In genomic region chr2:30037016-30037415, GRCh38 we compare ENCODE assay signal across 20 cellular contexts.
"Had no signal": no experiment of that assay in that cellular context is flagged by ENCODE, and none has a peak within 500 bp of the region (broad histone marks: within the 10 kb centered on the region; RNA-seq: fewer than 3 reads in every experiment).

No MANE protein-coding gene starts in this region.

- H3K4me3 Mint-ChIP-seq: activated B cell treated with CpG ODN at 0.5 μM for 24 hours; activated CD8-positive, alpha-beta T cell treated with anti-CD3 and anti-CD28 coated beads, Interleukin-2, amount 10 ng/mL, durations not matched to agents 7 days and 5 days; activated naive CD4-positive, alpha-beta T cell treated with anti-CD3 and anti-CD28 coated beads, Interleukin-2, amount 10 ng/mL, durations not matched to agents 7 days and 5 days; activated T-cell treated with anti-CD3 and anti-CD28 coated beads, Interleukin-2, amount 50 U/mL, for 24 hours; dendritic cell treated with granulocyte-macrophage colony-stimulating factor and Interleukin-4, amounts not matched to agents 40 ng/mL and 50 ng/mL, for 4 days; immature natural killer cell; naive thymus-derived CD8-positive, alpha-beta T cell; stimulated activated naive B cell treated with anti-CD40 and anti-IgM and Interleukin-4, amounts not matched to agents 10 μg/mL and 1 μg/mL and 100 μg/mL, for 72 hours had no signal

- H3K36me3 Mint-ChIP-seq: activated naive CD4-positive, alpha-beta T cell treated with anti-CD3 and anti-CD28 coated beads, Interleukin-2, amount 10 ng/mL, durations not matched to agents 7 days and 5 days; immature natural killer cell; naive thymus-derived CD8-positive, alpha-beta T cell; stimulated activated naive B cell treated with anti-CD40 and anti-IgM and Interleukin-4, amounts not matched to agents 10 μg/mL and 1 μg/mL and 100 μg/mL, for 72 hours had no signal

- H3K27ac Mint-ChIP-seq: activated B cell treated with CpG ODN at 0.5 μM for 24 hours; activated CD8-positive, alpha-beta T cell treated with anti-CD3 and anti-CD28 coated beads, Interleukin-2, amount 10 ng/mL, durations not matched to agents 7 days and 5 days; activated naive CD4-positive, alpha-beta T cell treated with anti-CD3 and anti-CD28 coated beads, Interleukin-2, amount 10 ng/mL, durations not matched to agents 7 days and 5 days; activated T-cell treated with anti-CD3 and anti-CD28 coated beads, Interleukin-2, amount 50 U/mL, for 24 hours; activated T-helper 2 cell treated with anti-CD3 and anti-CD28 coated beads, Interferon-gamma antibody, Interleukin-2, Interleukin-4, amounts not matched to agents 10 μg/mL and 5 μg/mL and 100 μg/mL, durations not matched to agents 14 hours and 24 hours and 36 hours; dendritic cell treated with granulocyte-macrophage colony-stimulating factor and Interleukin-4, amounts not matched to agents 40 ng/mL and 50 ng/mL, for 4 days; immature natural killer cell; naive thymus-derived CD8-positive, alpha-beta T cell; stimulated activated naive B cell treated with anti-CD40 and anti-IgM and Interleukin-4, amounts not matched to agents 10 μg/mL and 1 μg/mL and 100 μg/mL, for 72 hours had no signal

- H3K27me3 ChIP-seq: ascending aorta, esophagus squamous epithelium, sigmoid colon, upper lobe of left lung had no signal

- ATAC-seq: activated CD8-positive, alpha-beta T cell treated with anti-CD3 and anti-CD28 coated beads, Interleukin-2, amount 10 ng/mL, durations not matched to agents 7 days and 5 days; naive thymus-derived CD8-positive, alpha-beta T cell; stimulated activated naive B cell treated with anti-CD40 and anti-IgM and Interleukin-4, amounts not matched to agents 10 μg/mL and 1 μg/mL and 100 μg/mL, for 72 hours had no signal

- H3K36me3 ChIP-seq: ascending aorta, esophagus squamous epithelium, neutrophil, sigmoid colon, spleen, thoracic aorta, upper lobe of left lung had no signal

- DNase-seq: activated B cell treated with CpG ODN at 0.5 μM for 24 hours; activated CD4-positive, alpha-beta T cell treated with anti-CD3 and anti-CD28 coated beads for 48 hours; activated CD8-positive, alpha-beta T cell treated with anti-CD3 and anti-CD28 coated beads, Interleukin-2, amount 10 ng/mL, durations not matched to agents 7 days and 5 days; activated naive CD4-positive, alpha-beta T cell treated with anti-CD3 and anti-CD28 coated beads, Interleukin-2, amount 10 ng/mL, durations not matched to agents 7 days and 5 days; activated T-cell treated with anti-CD3 and anti-CD28 coated beads, Interleukin-2, amount 50 U/mL, for 24 hours; effector CD8-positive, alpha-beta T cell; esophagus squamous epithelium; immature natural killer cell; mesendoderm; naive thymus-derived CD8-positive, alpha-beta T cell; sigmoid colon; spleen; stimulated activated CD4-positive, alpha-beta T cell treated with anti-CD3 and anti-CD28 coated beads, Interleukin-4, amount 100 ng/mL, for 4 hours; stimulated activated naive B cell treated with anti-CD40 and anti-IgM and Interleukin-4, amounts not matched to agents 10 μg/mL and 1 μg/mL and 100 μg/mL, for 72 hours; upper lobe of left lung had no signal

- H3K4me1 Mint-ChIP-seq: activated B cell treated with CpG ODN at 0.5 μM for 24 hours; activated naive CD4-positive, alpha-beta T cell treated with anti-CD3 and anti-CD28 coated beads, Interleukin-2, amount 10 ng/mL, durations not matched to agents 7 days and 5 days; immature natural killer cell; naive thymus-derived CD8-positive, alpha-beta T cell; stimulated activated naive B cell treated with anti-CD40 and anti-IgM and Interleukin-4, amounts not matched to agents 10 μg/mL and 1 μg/mL and 100 μg/mL, for 72 hours had no signal

- H3K9me3 Mint-ChIP-seq: activated B cell treated with CpG ODN at 0.5 μM for 24 hours; activated naive CD4-positive, alpha-beta T cell treated with anti-CD3 and anti-CD28 coated beads, Interleukin-2, amount 10 ng/mL, durations not matched to agents 7 days and 5 days; activated T-cell treated with anti-CD3 and anti-CD28 coated beads, Interleukin-2, amount 50 U/mL, for 24 hours; activated T-helper 2 cell treated with anti-CD3 and anti-CD28 coated beads, Interferon-gamma antibody, Interleukin-2, Interleukin-4, amounts not matched to agents 10 μg/mL and 5 μg/mL and 100 μg/mL, durations not matched to agents 14 hours and 24 hours and 36 hours; dendritic cell treated with granulocyte-macrophage colony-stimulating factor and Interleukin-4, amounts not matched to agents 40 ng/mL and 50 ng/mL, for 4 days; immature natural killer cell; naive thymus-derived CD8-positive, alpha-beta T cell; stimulated activated naive B cell treated with anti-CD40 and anti-IgM and Interleukin-4, amounts not matched to agents 10 μg/mL and 1 μg/mL and 100 μg/mL, for 72 hours had no signal

- H3K9me3 ChIP-seq: ascending aorta, esophagus squamous epithelium, neutrophil, sigmoid colon, spleen, thoracic aorta, upper lobe of left lung had no signal

- H3K4me1 ChIP-seq: ascending aorta, esophagus squamous epithelium, sigmoid colon, spleen, upper lobe of left lung had no signal

- H3K4me3 ChIP-seq: ascending aorta, esophagus squamous epithelium, sigmoid colon, spleen, thoracic aorta, upper lobe of left lung had no signal

- H3K27ac ChIP-seq: ascending aorta, esophagus squamous epithelium, neutrophil, sigmoid colon, spleen, thoracic aorta, upper lobe of left lung had no signal
